ENCODE assay signal across 18 cellular contexts in genomic region chr15:88178631-88179030, GRCh38.
DNase-seq lines count a peak whose midpoint lies in the region; ATAC-seq and TF ChIP-seq lines count a peak whose summit lies in the region.
"Had no signal": no experiment of that assay in that cellular context is flagged by ENCODE, and none has a peak within 500 bp of the region (broad histone marks: within the 10 kb centered on the region; RNA-seq: fewer than 3 reads in every experiment).

No MANE protein-coding gene starts in this region.

- TF ChIP-seq CTCF in GM20000 (IDR thresholded peaks at IDR 0.05; ENCODE audit: extremely low read depth, missing control alignments) = no peak

- peak; percentile 55 for ATAC-seq in GM18907 (IDR thresholded peaks at IDR 0.05; ENCODE audit: unreplicated experiment)
- peak; percentile 46 for ATAC-seq in HG02884 (IDR thresholded peaks at IDR 0.05; ENCODE audit: unreplicated experiment)
- ATAC-seq in naive B cell (ENCODE audit: low read depth in 2 of 2) = peak; percentile 27 to 38
- ATAC-seq in Right ventricle myocardium superior (ENCODE audit: poor library complexity) = no peak
- ATAC-seq: activated CD4-positive, alpha-beta T cell treated with anti-CD3 and anti-CD28 coated beads for 36 hours; K562 had no signal

- in situ Hi-C loops in G401 (cut with HindIII; ENCODE audit: low sequenced_read_pairs) = no loop called here

- DNase-seq in MV-4-11 (lab: John Stamatoyannopoulos, UW) (peak; percentile 26), naive B cell (no peak), G401 (ENCODE audit: low spot score) (no peak), Right ventricle myocardium superior (no peak), GM20000 (ENCODE audit: low spot score) (no peak)
- DNase-seq: activated CD4-positive, alpha-beta T cell treated with anti-CD3 and anti-CD28 coated beads for 36 hours; activated effector memory CD4-positive, alpha-beta T cell treated with Interleukin-2 at 50 U/mL for 16 hours; adrenal gland; AML-193; dermis blood vessel endothelial cell; kidney glomerular epithelial cell; NCI-H748 treated with DMSO at 0.1 percent for 48 hours; SK-N-SH; stimulated activated CD4-positive, alpha-beta T cell treated with anti-CD3 and anti-CD28 coated beads, Interleukin-4, amount 100 ng/mL, for 4 hours had no signal

- H3K9me3 Mint-ChIP-seq in naive B cell = no peaks in the 10 kb centered on the region

- peak overlapping the region in 1 of 6 donors; percentile 37 for H3K27ac Mint-ChIP-seq in naive B cell
- H3K27ac Mint-ChIP-seq: activated CD4-positive, alpha-beta T cell treated with anti-CD3 and anti-CD28 coated beads for 36 hours; progenitor cell of endocrine pancreas had no signal

- no peaks in the 10 kb centered on the region for H3K36me3 Mint-ChIP-seq in naive B cell

- peaks cover 0 to 17% (median 14%) of the 10 kb centered on the region in 3 donors for H3K27me3 Mint-ChIP-seq in naive B cell
- H3K27me3 Mint-ChIP-seq: activated CD4-positive, alpha-beta T cell treated with anti-CD3 and anti-CD28 coated beads for 36 hours had no signal

- H3K4me1 Mint-ChIP-seq in naive B cell = peaks cover 16 to 18% (median 18%) of the 10 kb centered on the region in 3 donors
- H3K4me1 Mint-ChIP-seq: activated CD4-positive, alpha-beta T cell treated with anti-CD3 and anti-CD28 coated beads for 36 hours had no signal

- intact Hi-C loops in Right ventricle myocardium superior (cut with DNase I) = no loop called here

- H3K4me3 Mint-ChIP-seq in naive B cell = no peak overlapping the region
- H3K4me3 Mint-ChIP-seq: activated CD4-positive, alpha-beta T cell treated with anti-CD3 and anti-CD28 coated beads for 36 hours had no signal
